ENCODE assay signal across 11 cellular contexts in the genomic region with DNA sequence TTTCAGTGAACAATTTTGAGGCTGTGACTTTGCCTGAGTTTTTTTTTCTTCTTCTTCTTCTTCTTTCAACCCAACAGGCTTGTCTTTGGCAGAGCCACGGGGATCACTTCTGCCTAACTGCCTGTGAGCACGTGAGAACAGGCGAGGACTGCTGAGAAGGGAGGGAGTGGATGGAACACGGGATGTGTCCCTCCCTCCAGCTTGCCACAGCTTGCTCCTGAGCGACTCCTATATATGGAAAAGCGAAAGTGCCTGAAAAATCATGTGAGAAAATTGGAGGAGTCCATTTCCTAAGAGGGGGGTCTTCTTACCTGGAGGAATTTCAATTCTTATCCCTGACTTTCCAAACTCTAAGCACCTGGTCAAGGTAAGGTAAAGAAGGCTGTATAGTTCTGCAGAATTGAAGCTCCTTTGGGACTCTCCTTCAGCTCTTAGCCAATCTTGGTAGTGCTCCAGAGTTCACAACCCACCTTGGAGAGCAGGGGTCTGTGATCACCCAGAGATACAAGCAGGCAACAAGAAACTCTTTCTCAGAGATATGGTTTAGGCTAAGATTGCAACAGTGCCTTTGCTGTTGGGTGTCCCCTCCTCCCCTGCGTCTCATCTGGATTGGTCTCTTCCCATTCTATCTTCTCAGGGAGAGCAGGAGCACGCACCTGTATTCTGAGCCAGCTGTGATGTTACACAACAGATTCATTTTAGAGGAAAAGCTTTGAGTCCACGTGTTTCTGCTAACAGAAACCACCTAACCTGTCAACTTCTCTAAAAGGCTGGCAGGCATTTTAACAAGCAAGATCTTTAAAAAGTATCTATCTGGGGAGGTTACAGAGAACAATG. TPM values are rescaled to one million over a fixed set of nuclear protein-coding genes. Genes with fewer than 3 reads are reported as not detected.
A peak's percentile ranks its signal among the peaks of the same experiment; 100 is the strongest.
DNase-seq lines count a peak whose midpoint lies in the region; ATAC-seq and TF ChIP-seq lines count a peak whose summit lies in the region.
"Had no signal": no experiment of that assay in that cellular context is flagged by ENCODE, and none has a peak within 500 bp of the region (broad histone marks: within the 10 kb centered on the region; RNA-seq: fewer than 3 reads in every experiment).

A gene (minus strand): TSS at position 208 of the 837 bp plus-strand sequence. CDS start 235 bp downstream, outside the sequence.

- H3K4me1 ChIP-seq in foreskin keratinocyte (no peaks in the 10 kb centered on the region), transverse colon (peaks cover 0 to 10% (median 6%) of the 10 kb centered on the region in 4 donors)

- no peaks in the 10 kb centered on the region for H3K36me3 ChIP-seq in transverse colon

- H3K27ac ChIP-seq in foreskin keratinocyte (no peak within 1 kb of the TSS), transverse colon (peak within 1 kb of the TSS in 2 of 4 donors; percentile 29 to 55)

- WGBS in transverse colon (ENCODE audit: low coverage in 1 of 2), 2 donors = 8 to 28% methylated on average over 6 to 9 of the region's 9 CpGs

- no peak for TF ChIP-seq POLR2A in transverse colon (IDR thresholded peaks at IDR 0.05)

- intact Hi-C loops in transverse colon (cut with DNase I; ENCODE audit: low total_unique reads) = no loop called here

- H3K4me3 ChIP-seq in transverse colon = no peak within 1 kb of the TSS

- TF ChIP-seq EP300 in transverse colon (IDR thresholded peaks at IDR 0.05; ENCODE audit: low read depth) = no peak

- H3K27me3 ChIP-seq in foreskin keratinocyte (peaks cover 13% of the 10 kb centered on the region), transverse colon (no peaks in the 10 kb centered on the region)

- DNase-seq in NCI-H2171 treated with DMSO at 0.1 percent for 48 hours (lab: John Stamatoyannopoulos, UW) = peak; percentile 34
- DNase-seq in NCI-H2171 (lab: John Stamatoyannopoulos, UW) = no peak
- peak; percentile 25 for DNase-seq in NCI-H69 (lab: John Stamatoyannopoulos, UW)
- DNase-seq in foreskin keratinocyte = peak; percentile 48 to 61
- DNase-seq in transverse colon = peak; percentile 30
- no peak for DNase-seq in NOMO-1 treated with DMSO at 0.1 percent for 48 hours (lab: John Stamatoyannopoulos, UW; ENCODE audit: unreplicated experiment)
- DNase-seq in LoVo (ENCODE audit: low spot score) = no peak
- DNase-seq: T-helper 9 cell had no signal

- H3K9me3 ChIP-seq in transverse colon = no peaks in the 10 kb centered on the region

- TF ChIP-seq CTCF in foreskin keratinocyte (conservative IDR thresholded peaks at IDR 0.05) (peak; percentile 27), transverse colon (IDR thresholded peaks at IDR 0.05) (peak in 1 of 5 experiments; percentile 7)

- ATAC-seq in foreskin keratinocyte = peak; percentile 69
- no peak for ATAC-seq in GM21529 (IDR thresholded peaks at IDR 0.05; ENCODE audit: unreplicated experiment)

- in situ Hi-C loops in transverse colon (cut with MboI; ENCODE audit: low pct_ligation_motif_present in 1 of 4, low pct_unique_long_range_greater_than_20kb in 1 of 4, low sequenced_read_pairs in 3 of 4) = no loop called here

RNA-seq across cellular contexts. Expression of the gene that starts here (rescaled TPM):
- not detected in 2 replicates for total RNA-seq in foreskin keratinocyte
- polyA plus RNA-seq in foreskin keratinocyte = not detected in 2 replicates
- total RNA-seq in transverse colon = 1 to 10 TPM in 1 of 4 donors, under 1 TPM in 1, not detected in 2; 0.14 to 1.5 TPM
- total RNA-seq: M059J had no signal
- polyA plus RNA-seq: neural cell had no signal

Comparison
In these comparisons a context has a peak if more than half of its experiments do, and no peak if none do; other contexts are left out.
1. DNase-seq: peak in NCI-H2171 treated with DMSO at 0.1 percent for 48 hours (single experiment), NCI-H69 (single experiment) and transverse colon (single experiment); none in NCI-H2171 (single experiment), NOMO-1 treated with DMSO at 0.1 percent for 48 hours (single experiment) and LoVo (single experiment).
2. Peak in DNase-seq and ATAC-seq in foreskin keratinocyte; RNA of the gene not detected or under 1 TPM.